In genomic region chr15:73787621-73788020, GRCh38 we compare ENCODE assay signal across 18 cellular contexts. TPM values are rescaled to one million over a fixed set of nuclear protein-coding genes. Genes with fewer than 3 reads are reported as not detected.
DNase-seq lines count a peak whose midpoint lies in the region; ATAC-seq, FAIRE-seq and TF ChIP-seq lines count a peak whose summit lies in the region.
"Had no signal": no experiment of that assay in that cellular context is flagged by ENCODE, and none has a peak within 500 bp of the region (broad histone marks: within the 10 kb centered on the region; RNA-seq: fewer than 3 reads in every experiment).

No MANE protein-coding gene starts in this region.

- H2BK5ac ChIP-seq in H1 (ENCODE audit: low read depth, low read length): peak overlapping the region; percentile 99; the same call in 1 of the 2 replicates

- peak overlapping the region; percentile 7 for H2BK120ac ChIP-seq in H1 (replicated peaks; ENCODE audit: low read depth, low read length)

- no peak for TF ChIP-seq EP300 in H1 (IDR thresholded peaks at IDR 0.05; ENCODE audit: borderline replicate concordance in 1 of 2, low read depth in 2 of 2, low read length in 2 of 2)

- ATAC-seq in aorta (ENCODE audit: low FRiP score): no peak
- ATAC-seq: GM12878, HCT116 had no signal

- H2BK12ac ChIP-seq in H1 (ENCODE audit: low read depth, low read length): peak overlapping the region; percentile 42

- no peaks in the 10 kb centered on the region for H3K23me2 ChIP-seq in H1 (ENCODE audit: low read depth, low read length)

- no peaks in the 10 kb centered on the region for H3K4me1 ChIP-seq in GM23248 (ENCODE audit: insufficient read depth)
- peaks cover 23 to 34% (median 28%) of the 10 kb centered on the region in 4 experiments for H3K4me1 ChIP-seq in H1 (replicated peaks in 1 of 4; ENCODE audit: control insufficient read depth in 3 of 4, insufficient read depth in 4 of 4, low read length in 3 of 4)
- H3K4me1 ChIP-seq in aorta (ENCODE audit: control insufficient read depth in 1 of 2, insufficient read depth in 2 of 2, low read length in 2 of 2): no peaks in the 10 kb centered on the region
- H3K4me1 ChIP-seq: BLaER1 had no signal

- TF ChIP-seq CTCF in H1 (IDR thresholded peaks at IDR 0.05; ENCODE audit: control extremely low read depth in 1 of 3, insufficient read depth in 1 of 3, low read depth in 1 of 3, low read length in 3 of 3): no peak
- TF ChIP-seq CTCF in nephron (IDR thresholded peaks at IDR 0.05; ENCODE audit: unreplicated experiment in 3 of 3): no peak
- no peak for TF ChIP-seq CTCF in GM20000 (IDR thresholded peaks at IDR 0.05; ENCODE audit: extremely low read depth, missing control alignments)
- TF ChIP-seq CTCF in CD14-positive monocyte (IDR thresholded peaks at IDR 0.05): no peak

- no peaks in the 10 kb centered on the region for H3K9me3 ChIP-seq in GM23248 (ENCODE audit: low read depth)
- H3K9me3 ChIP-seq in H1 (ENCODE audit: insufficient read depth in 2 of 2, low read depth in 1 of 2, low read length in 1 of 2): no peaks in the 10 kb centered on the region
- H3K9me3 ChIP-seq in aorta (ENCODE audit: control insufficient read depth, low read length): no peaks in the 10 kb centered on the region
- H3K9me3 ChIP-seq: BLaER1 had no signal

- H3K4me2 ChIP-seq in GM23248 (ENCODE audit: unreplicated experiment) (no peak overlapping the region), H1 (ENCODE audit: insufficient read depth in 1 of 2, low read depth in 2 of 2, low read length in 2 of 2) (peak overlapping the region; percentile 11 to 31; a peak in 2 of 4 replicates)
- H3K4me2 ChIP-seq: BLaER1 had no signal

- H3K27me3 Mint-ChIP-seq in nephron (ENCODE audit: low read depth) (peaks cover 24% of the 10 kb centered on the region), CD14-positive monocyte (ENCODE audit: low read depth in 3 of 3) (peaks cover 3 to 6% (median 6%) of the 10 kb centered on the region in 3 donors)
- H3K27me3 Mint-ChIP-seq: CD4-positive, CD25-positive, alpha-beta regulatory T cell had no signal

- H3K9ac ChIP-seq in GM23248 (no peak overlapping the region), H1 (replicated peaks in 1 of 4; ENCODE audit: extremely low read depth in 1 of 4, low read depth in 3 of 4, low read length in 3 of 4) (no peak overlapping the region)
- H3K9ac ChIP-seq: BLaER1 had no signal

- H3K36me3 ChIP-seq in GM23248 (ENCODE audit: low read depth): no peaks in the 10 kb centered on the region
- no peaks in the 10 kb centered on the region for H3K36me3 ChIP-seq in H1 (ENCODE audit: control insufficient read depth in 2 of 4, insufficient read depth in 4 of 4, low read length in 3 of 4)
- H3K36me3 ChIP-seq in aorta (ENCODE audit: control insufficient read depth in 1 of 2, insufficient read depth in 2 of 2, low read length in 1 of 2): no peaks in the 10 kb centered on the region
- H3K36me3 ChIP-seq: BLaER1 had no signal

- H3K27me3 ChIP-seq in GM23248 (replicated peaks; ENCODE audit: insufficient read depth): no peaks in the 10 kb centered on the region
- peaks cover 0 to 2% (median 0%) of the 10 kb centered on the region in 4 experiments; a peak in 2 of 7 replicates for H3K27me3 ChIP-seq in H1 (replicated peaks in 1 of 4; ENCODE audit: control insufficient read depth in 3 of 4, extremely low read depth in 1 of 4, insufficient read depth in 3 of 4, low read length in 3 of 4)
- H3K27me3 ChIP-seq in aorta (ENCODE audit: control insufficient read depth in 1 of 2, insufficient read depth in 2 of 2, low read length in 1 of 2): no peaks in the 10 kb centered on the region
- H3K27me3 ChIP-seq: BLaER1 had no signal

- peak overlapping the region; percentile 24 for H4K5ac ChIP-seq in H1 (ENCODE audit: insufficient read length, low read depth, low read length)

- no peak for TF ChIP-seq RAD21 in H1 (IDR thresholded peaks at IDR 0.05 in 1 of 2, conservative IDR thresholded peaks at IDR 0.05 in 1 of 2; ENCODE audit: low read depth in 2 of 2, low read length in 2 of 2)

- no peaks in the 10 kb centered on the region for H4K20me1 ChIP-seq in GM23248 (ENCODE audit: insufficient read depth)
- H4K20me1 ChIP-seq in H1 (replicated peaks in 1 of 2; ENCODE audit: control insufficient read depth in 1 of 2, insufficient read depth in 2 of 2, low read length in 2 of 2): no peaks in the 10 kb centered on the region
- H4K20me1 ChIP-seq: BLaER1 had no signal

- CTCF ChIA-PET in H1 (lab: Charles Lee; ENCODE audit: partially characterized antibody): interaction anchor here (1.5 to 2.0 kb wide), 3 partner anchors 9 to 88 kb away, joined by 5 to 7 read pairs (median 7); no protein-coding TSS in a partner anchor

- no peaks in the 10 kb centered on the region for H3K79me2 ChIP-seq in GM23248 (ENCODE audit: insufficient read depth)
- H3K79me2 ChIP-seq in H1 (ENCODE audit: control insufficient read depth in 1 of 2, insufficient read depth in 2 of 2, low read length in 2 of 2): no peaks in the 10 kb centered on the region

- POLR2A ChIA-PET in H1 (lab: Charles Lee; ENCODE audit: partially characterized antibody): interaction anchor here (2.3 kb wide), 1 partner anchor 13 kb away, joined by 5 read pairs; no protein-coding TSS in a partner anchor

- H3K27ac ChIP-seq in GM23248 (no peak overlapping the region), H1 (ENCODE audit: low read depth, low read length) (no peak overlapping the region), aorta (ENCODE audit: low read depth in 1 of 2, low read length in 2 of 2) (no peak overlapping the region)
- H3K27ac ChIP-seq: BLaER1, HL-60 had no signal

- H3K4me3 ChIP-seq in GM23248 (no peak overlapping the region), H1 (ENCODE audit: extremely low read depth in 1 of 4, insufficient read depth in 2 of 4, low read depth in 3 of 4, low read length in 4 of 4) (no peak overlapping the region), aorta (ENCODE audit: low read length in 2 of 2) (no peak overlapping the region)
- H3K4me3 ChIP-seq: BLaER1, GM12878 had no signal

- H2AK5ac ChIP-seq in H1 (ENCODE audit: low read depth, low read length): peak overlapping the region; percentile 97; the same call in 1 of the 2 replicates

- H3K9me2 ChIP-seq in GM23248 (ENCODE audit: insufficient read depth): no peaks in the 10 kb centered on the region

- no peak overlapping the region for H3K56ac ChIP-seq in H1 (replicated peaks; ENCODE audit: insufficient read length, low read depth, low read length)

- no peak overlapping the region for H3K14ac ChIP-seq in H1 (ENCODE audit: insufficient read length)

- H4K8ac ChIP-seq in H1 (ENCODE audit: extremely low read depth, insufficient read depth, low read length): no peak overlapping the region

- no peak for TF ChIP-seq POLR2A in H1 (IDR thresholded peaks at IDR 0.05; ENCODE audit: control extremely low read depth in 1 of 2, low read depth in 2 of 2, low read length in 2 of 2)

- in situ Hi-C loops in GM23248 (cut with MboI): no loop called here

- H2BK20ac ChIP-seq in H1 (ENCODE audit: low read length): peak overlapping the region; percentile 64

- H3K27ac Mint-ChIP-seq in nephron (peak overlapping the region in 2 of 3 experiments; percentile 18 to 48), CD14-positive monocyte (peak overlapping the region in 1 of 7 donors; percentile 62)
- H3K27ac Mint-ChIP-seq: CD4-positive, CD25-positive, alpha-beta regulatory T cell had no signal

- FAIRE-seq in H1 (lab: Jason Lieb, UNC): no peak
- FAIRE-seq: GM12878, GM18507 had no signal

- H3K36me3 Mint-ChIP-seq in nephron (ENCODE audit: low read depth): no peaks in the 10 kb centered on the region
- no peaks in the 10 kb centered on the region for H3K36me3 Mint-ChIP-seq in CD14-positive monocyte
- H3K36me3 Mint-ChIP-seq: CD4-positive, CD25-positive, alpha-beta regulatory T cell had no signal

- peak overlapping the region; percentile 99 for H4K91ac ChIP-seq in H1 (replicated peaks; ENCODE audit: insufficient read length, low read length)

- H3K4me1 Mint-ChIP-seq in nephron (peaks cover 54% of the 10 kb centered on the region), CD14-positive monocyte (no peaks in the 10 kb centered on the region)
- H3K4me1 Mint-ChIP-seq: CD4-positive, CD25-positive, alpha-beta regulatory T cell had no signal

- H3K9me3 Mint-ChIP-seq in nephron (no peaks in the 10 kb centered on the region), CD14-positive monocyte (no peaks in the 10 kb centered on the region)
- H3K9me3 Mint-ChIP-seq: CD4-positive, CD25-positive, alpha-beta regulatory T cell had no signal

- H2BK15ac ChIP-seq in H1 (ENCODE audit: low read length): 0 out of 2 replicates have a peak overlapping the region, but pooled peaks have one; percentile 1

- no peak overlapping the region for H2AFZ ChIP-seq in GM23248
- no peak overlapping the region for H2AFZ ChIP-seq in H1 (ENCODE audit: low read length)

- DNase-seq in GM23248 (peak; percentile 48), HT1080 (ENCODE audit: low read depth) (peak; percentile 58), H1 (ENCODE audit: low read depth in 1 of 2, low spot score in 2 of 2) (no peak), GM20000 (ENCODE audit: low spot score) (no peak), aorta (no peak), CD14-positive monocyte (ENCODE audit: low spot score) (no peak)
- DNase-seq in activated CD4-positive, CD25-positive, alpha-beta regulatory T cell treated with anti-CD3 and anti-CD28 coated beads, Interleukin-2, amount 50 U/mL, for 72 hours: no peak
- DNase-seq: 8988T; AML-193; CD4-positive, CD25-positive, alpha-beta regulatory T cell; DMS79; GOT3 had no signal

- peak overlapping the region; percentile 80 for H3K18ac ChIP-seq in H1 (ENCODE audit: extremely low read depth, low read length)

- H3K23ac ChIP-seq in H1 (ENCODE audit: insufficient read length): no peak overlapping the region

- no peaks in the 10 kb centered on the region for H3K79me1 ChIP-seq in H1 (ENCODE audit: low read depth, low read length)

- no peak overlapping the region for H3K4me3 Mint-ChIP-seq in nephron
- no peak overlapping the region for H3K4me3 Mint-ChIP-seq in CD14-positive monocyte
- H3K4me3 Mint-ChIP-seq: CD4-positive, CD25-positive, alpha-beta regulatory T cell had no signal

- H3K4ac ChIP-seq in H1 (replicated peaks; ENCODE audit: insufficient read length, low read depth, low read length): no peak overlapping the region

- intact Hi-C loops in aorta (cut with DNase I): no loop called here
- intact Hi-C loops in CD14-positive monocyte (cut with micrococcal nuclease): no loop called here

- H3F3A ChIP-seq in GM23248 (ENCODE audit: insufficient read depth): no peaks in the 10 kb centered on the region

- 100% methylated on average over 1 of the region's 1 CpG for WGBS in GM23248 (ENCODE audit: low coverage in 1 of 2, low lambda C conversion rate in 2 of 2, missing lambda C conversion rate in 2 of 2), 2 experiments
- WGBS in H1 (ENCODE audit: extremely low coverage in 1 of 2, insufficient coverage in 1 of 2, insufficient read length in 1 of 2, insufficient replicate concordance in 2 of 2, low coverage in 1 of 2, low lambda C conversion rate in 2 of 2, missing lambda C conversion rate in 1 of 2), 2 experiments: 92% methylated on average over 1 of the region's 1 CpG; no CpG with 5 or more reads in 1 of the 2 experiments
- WGBS in aorta, 2 donors: 99 to 100% methylated on average over 1 of the region's 1 CpG

RNA-seq across cellular contexts. Expression of gene INSYN1, which starts 34.5 kb away (rescaled TPM):
- 8.1 and 10.4 TPM in 2 replicates for total RNA-seq in GM23248 (2014; rRNA removed; shearing (Covaris generic))
- polyA plus RNA-seq in GM23248 (2016; fragmentation: Nextera tagmentation; extraction: Ambion mirVana) (0.10 and 0.11 TPM in 2 replicates), H1 (2011; rRNA removed) (7.2 and 11.6 TPM in 2 replicates), aorta (1 to 10 TPM; 3.4 to 5.6 TPM), CD14-positive monocyte (not detected)
- total RNA-seq in HT1080 (2014; rRNA removed; shearing (Covaris generic)): 0.53 and 1.1 TPM in 2 replicates
- 0.08 and 0.21 TPM in 2 replicates for polyA plus RNA-seq in HT1080 (2015; cell fraction: cytosol; rRNA removed)
- 0.01 and 0.51 TPM in 2 replicates for polyA plus RNA-seq in HT1080 (2015; cell fraction: nucleus; rRNA removed)
- total RNA-seq in H1 (2021; fragmentation: NEBNext Ultra II Directional; extraction: Animal tissue kit (Norgen Biotek cat#: 25700)): 10.2 and 13.1 TPM in 2 replicates
- 12.0 TPM for polyA plus RNA-seq in H1 (2011; cell fraction: cytosol; rRNA removed)
- 50.9 TPM for polyA plus RNA-seq in H1 (2011; cell fraction: nucleus; rRNA removed)
- polyA plus RNA-seq in H1 (2012, experiment 1 of 2): 4.2 to 8.2 TPM (median 6.5 TPM) in 4 replicates
- 4.0 TPM for polyA plus RNA-seq in H1 (2012, experiment 2 of 2)
- polyA plus RNA-seq in H1 (2013, experiment 1 of 2): 6.3 TPM
- polyA plus RNA-seq in H1 (2013, experiment 2 of 2): 6.0 TPM
- 2.1 and 2.9 TPM in 2 replicates for polyA minus RNA-seq in H1 (2011; rRNA and poly(A)+ RNA removed)
- polyA minus RNA-seq in H1 (2011; cell fraction: cytosol; rRNA and poly(A)+ RNA removed): 3.2 TPM
- polyA minus RNA-seq in H1 (2011; cell fraction: nucleus; rRNA and poly(A)+ RNA removed): 2.9 TPM
- 10 to 100 TPM in 1 of 2 donors, 1 to 10 TPM in 1; 4.8 to 12.7 TPM for total RNA-seq in aorta
- total RNA-seq: CD4-positive, CD25-positive, alpha-beta regulatory T cell; GM12878 had no signal
- polyA plus RNA-seq: CD4-positive, CD25-positive, alpha-beta regulatory T cell; GM12878 had no signal

Comparison
In these comparisons a context has a peak if more than half of its experiments do, and no peak if none do; other contexts are left out.
1. DNase-seq: peak in GM23248 (single experiment) and HT1080 (single experiment); none in H1 (0 of 2), activated CD4-positive, CD25-positive, alpha-beta regulatory T cell treated with anti-CD3 and anti-CD28 coated beads, Interleukin-2, amount 50 U/mL, for 72 hours (single experiment), GM20000 (single experiment), aorta (0 of 2) and CD14-positive monocyte (single experiment).